Comparison of ENCODE assay signal across 12 cellular contexts in genomic region chr14:61528591-61529021, GRCh38.
DNase-seq lines count a peak whose midpoint lies in the region; ATAC-seq and TF ChIP-seq lines count a peak whose summit lies in the region.
"Had no signal": no experiment of that assay in that cellular context is flagged by ENCODE, and none has a peak within 500 bp of the region (broad histone marks: within the 10 kb centered on the region; RNA-seq: fewer than 3 reads in every experiment).

No MANE protein-coding gene starts in this region.

- no peaks in the 10 kb centered on the region for H3K36me3 ChIP-seq in stomach

- peaks cover 75% of the 10 kb centered on the region for H3K36me3 Mint-ChIP-seq in activated CD8-positive, alpha-beta T cell treated with anti-CD3 and anti-CD28 coated beads for 36 hours (ENCODE audit: low read depth)

- H3K9me3 ChIP-seq in stomach, result no peaks in the 10 kb centered on the region

- H3K4me1 ChIP-seq in stomach, result peaks cover 64 to 88% (median 69%) of the 10 kb centered on the region in 4 donors

- H3K27ac Mint-ChIP-seq in activated CD8-positive, alpha-beta T cell treated with anti-CD3 and anti-CD28 coated beads for 36 hours, result peak overlapping the region; percentile 87

- H3K4me3 ChIP-seq in fibroblast of pulmonary artery (replicated peaks; ENCODE audit: low read depth, low read length), result no peak overlapping the region
- H3K4me3 ChIP-seq in stomach, result no peak overlapping the region

- TF ChIP-seq POLR2A in stomach (IDR thresholded peaks at IDR 0.05), result no peak

- TF ChIP-seq CTCF in activated CD8-positive, alpha-beta T cell treated with anti-CD3 and anti-CD28 coated beads for 36 hours (IDR thresholded peaks at IDR 0.05), result no peak
- TF ChIP-seq CTCF in fibroblast of pulmonary artery (IDR thresholded peaks at IDR 0.05; ENCODE audit: low read length, missing control alignments) (no peak), stomach (IDR thresholded peaks at IDR 0.05) (no peak)

- CTCF ChIA-PET in activated CD8-positive, alpha-beta T cell treated with anti-CD3 and anti-CD28 coated beads for 36 hours (lab: Charles Lee), result no interaction called here

- DNase-seq in activated naive CD4-positive, alpha-beta T cell treated with Interleukin-2 at 50 U/mL for 16 hours, result peak; percentile 34
- no peak for DNase-seq in activated naive CD4-positive, alpha-beta T cell (lab: John Stamatoyannopoulos, UW)
- peak; percentile 69 for DNase-seq in activated CD8-positive, alpha-beta T cell treated with anti-CD3 and anti-CD28 coated beads for 36 hours
- DNase-seq in fibroblast of pulmonary artery (ENCODE audit: low read depth), result peak; percentile 75
- DNase-seq in stomach, result no peak
- DNase-seq in middle frontal gyrus (ENCODE audit: extremely low spot score, low spot score), result no peak
- no peak for DNase-seq in hippocampal formation (lab: John Stamatoyannopoulos, UW)
- DNase-seq: activated CD4-positive, CD25-positive, alpha-beta regulatory T cell; effector memory CD4-positive, alpha-beta T cell; midbrain; NCI-H2171 treated with DMSO at 0.1 percent for 48 hours had no signal

- H3K27ac ChIP-seq in stomach, result peak overlapping the region in 3 of 5 donors; percentile 6 to 89 (median 85)

- H3K27me3 Mint-ChIP-seq in activated CD8-positive, alpha-beta T cell treated with anti-CD3 and anti-CD28 coated beads for 36 hours, result no peaks in the 10 kb centered on the region

- peaks cover 94% of the 10 kb centered on the region for H3K4me1 Mint-ChIP-seq in activated CD8-positive, alpha-beta T cell treated with anti-CD3 and anti-CD28 coated beads for 36 hours (ENCODE audit: low read depth)

- POLR2A ChIA-PET in activated CD8-positive, alpha-beta T cell treated with anti-CD3 and anti-CD28 coated beads for 36 hours (lab: Charles Lee), result interaction anchor here (0.6 to 1.4 kb wide), 5 partner anchors 10 to 57 kb away, joined by 3 to 4 read pairs (median 3); no protein-coding TSS in a partner anchor

- H3K4me3 Mint-ChIP-seq in activated CD8-positive, alpha-beta T cell treated with anti-CD3 and anti-CD28 coated beads for 36 hours, result no peak overlapping the region

- H3K27me3 ChIP-seq in stomach, result no peaks in the 10 kb centered on the region

- no peak for TF ChIP-seq EP300 in stomach (IDR thresholded peaks at IDR 0.05)

- peak; percentile 56 for ATAC-seq in activated CD8-positive, alpha-beta T cell treated with anti-CD3 and anti-CD28 coated beads for 36 hours
- no peak for ATAC-seq in HG03439 (IDR thresholded peaks at IDR 0.05; ENCODE audit: unreplicated experiment)

- H3K9me3 Mint-ChIP-seq in activated CD8-positive, alpha-beta T cell treated with anti-CD3 and anti-CD28 coated beads for 36 hours, result peaks cover 4% of the 10 kb centered on the region

- intact Hi-C loops in activated CD8-positive, alpha-beta T cell treated with anti-CD3 and anti-CD28 coated beads for 36 hours (cut with micrococcal nuclease), result loop anchor here (5.0 kb wide), 3 partner anchors 39 to 169 kb away; partner anchors contain the start of gene HIF1A
- intact Hi-C loops in stomach (cut with DNase I; ENCODE audit: low total_unique reads), result no loop called here

- 51 to 77% (median 64%) methylated on average over 9 of the region's 9 CpGs for WGBS in stomach, 5 donors

Comparison
In these comparisons a context has a peak if more than half of its experiments do, and no peak if none do; other contexts are left out.
1. DNase-seq: peak in activated naive CD4-positive, alpha-beta T cell treated with Interleukin-2 at 50 U/mL for 16 hours (single experiment), activated CD8-positive, alpha-beta T cell treated with anti-CD3 and anti-CD28 coated beads for 36 hours (single experiment) and fibroblast of pulmonary artery (single experiment); none in activated naive CD4-positive, alpha-beta T cell (0 of 4), stomach (single experiment), middle frontal gyrus (single experiment) and hippocampal formation (0 of 2).